In the genomic region with DNA sequence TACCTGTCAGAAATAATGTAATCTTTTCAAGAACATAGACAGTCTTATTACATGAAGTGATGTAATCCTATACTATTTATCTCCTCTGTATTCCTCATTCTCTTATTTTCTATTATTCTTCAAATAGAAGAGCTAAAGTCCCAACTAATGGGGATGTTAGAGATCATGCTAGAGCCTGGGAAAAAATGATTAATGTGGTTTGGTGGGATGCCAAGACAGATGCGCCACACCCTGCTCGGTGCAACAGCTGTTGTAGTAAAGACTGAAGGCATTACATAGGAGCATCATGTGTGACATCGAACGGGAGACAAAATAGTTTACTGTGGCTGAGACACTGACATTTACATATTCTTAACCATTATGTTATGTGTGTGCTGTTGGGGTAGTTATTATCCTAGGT, we compare ENCODE assay signal across 20 cellular contexts.
DNase-seq lines count a peak whose midpoint lies in the region; ATAC-seq and TF ChIP-seq lines count a peak whose summit lies in the region.
"Had no signal": no experiment of that assay in that cellular context is flagged by ENCODE, and none has a peak within 500 bp of the region (broad histone marks: within the 10 kb centered on the region; RNA-seq: fewer than 3 reads in every experiment).

No MANE protein-coding gene starts in this region.

- BruUV-seq in mammary epithelial cell (replicated peaks; lab: Mats Ljungman, UMichigan): no TSS peak

- TF ChIP-seq CTCF in HEK293 (tag by site-specific recombination; IDR thresholded peaks at IDR 0.05) (no peak), mammary epithelial cell (conservative IDR thresholded peaks at IDR 0.05 in 1 of 2, IDR thresholded peaks at IDR 0.05 in 1 of 2; ENCODE audit: extremely low read depth in 1 of 2, insufficient read depth in 1 of 2, low read depth in 1 of 2, low read length in 2 of 2) (no peak), neural cell (IDR thresholded peaks at IDR 0.05; ENCODE audit: poor library complexity, severe bottlenecking) (no peak)

- H3K27me3 ChIP-seq in mammary epithelial cell (ENCODE audit: insufficient read depth, low read length) (peaks cover 3% of the 10 kb centered on the region), neural cell (ENCODE audit: insufficient read depth, low read depth, low read length) (no peaks in the 10 kb centered on the region)
- H3K27me3 ChIP-seq: esophagus muscularis mucosa had no signal

- H3K9me3 ChIP-seq in HEK293 (ENCODE audit: control insufficient read depth, insufficient read depth, low read depth, low read length) (no peaks in the 10 kb centered on the region), mammary epithelial cell (replicated peaks; ENCODE audit: insufficient read depth, low read length) (no peaks in the 10 kb centered on the region), neural cell (ENCODE audit: low read length) (no peaks in the 10 kb centered on the region)
- H3K9me3 ChIP-seq: esophagus muscularis mucosa, left ventricle myocardium inferior had no signal

- no peak for TF ChIP-seq RAD21 in neural cell (conservative IDR thresholded peaks at IDR 0.05)

- no peak for TF ChIP-seq EP300 in neural cell (conservative IDR thresholded peaks at IDR 0.05; ENCODE audit: poor library complexity, severe bottlenecking)

- H3K27ac ChIP-seq in HEK293 (ENCODE audit: extremely low read depth, low read depth, low read length) (no peak overlapping the region), mammary epithelial cell (ENCODE audit: insufficient read depth, low read depth, low read length) (no peak overlapping the region), neural cell (ENCODE audit: low read length) (peak overlapping the region; percentile 12)
- H3K27ac ChIP-seq: coronary artery, esophagus muscularis mucosa, left ventricle myocardium inferior had no signal

- H3K4me1 ChIP-seq in HEK293 (ENCODE audit: control insufficient read depth, insufficient read depth, low read length) (peaks cover 17% of the 10 kb centered on the region), mammary epithelial cell (ENCODE audit: insufficient read depth, low read length) (no peaks in the 10 kb centered on the region)

- H3K4me3 ChIP-seq in HEK293 (ENCODE audit: low read depth, low read length) (no peak overlapping the region), mammary epithelial cell (replicated peaks in 1 of 3; ENCODE audit: insufficient read depth in 1 of 3, low read depth in 2 of 3, low read length in 3 of 3) (no peak overlapping the region), neural cell (ENCODE audit: low read length) (no peak overlapping the region)
- H3K4me3 ChIP-seq: coronary artery, esophagus muscularis mucosa, left ventricle myocardium inferior had no signal

- dilution Hi-C loops in mammary epithelial cell (cut with HindIII; ENCODE audit: low sequenced_read_pairs): no loop called here

- DNase-seq in NCI-H446 (lab: John Stamatoyannopoulos, UW) (peak; percentile 39 to 62), mammary epithelial cell (peak; percentile 5), NCI-H2107 (lab: John Stamatoyannopoulos, UW) (no peak)
- no peak for DNase-seq in stimulated activated CD4-positive, alpha-beta T cell treated with anti-CD3 and anti-CD28 coated beads, Interleukin-4, amount 100 ng/mL, for 4 hours
- DNase-seq: activated CD4-positive, alpha-beta T cell treated with anti-CD3 and anti-CD28 coated beads, Interleukin-2, amount 50 U/mL, for 1 hour; activated naive CD8-positive, alpha-beta T cell treated with anti-CD3 and anti-CD28 coated beads, Interleukin-2, amount 50 U/mL, for 24 hours; activated T-cell treated with anti-CD3 and anti-CD28 coated beads, Interleukin-2, amount 50 U/mL, for 24 hours; left ventricle myocardium inferior; naive thymus-derived CD8-positive, alpha-beta T cell; NCI-H1092; NCI-H774; retina; Right ventricle myocardium superior; T1000 had no signal

- in situ Hi-C loops in mammary epithelial cell (cut with MboI; ENCODE audit: low sequenced_read_pairs in 2 of 2): no loop called here

- H2AFZ ChIP-seq in mammary epithelial cell (ENCODE audit: low read depth, low read length): no peak overlapping the region
- no peak overlapping the region for H2AFZ ChIP-seq in neural cell (ENCODE audit: low read depth, low read length)

- no peaks in the 10 kb centered on the region; a peak in 1 of 3 replicates for H3K36me3 ChIP-seq in HEK293 (ENCODE audit: control insufficient read depth in 2 of 2, insufficient read depth in 1 of 2, low read length in 2 of 2)
- H3K36me3 ChIP-seq in mammary epithelial cell (ENCODE audit: insufficient read depth, low read length): no peaks in the 10 kb centered on the region
- no peaks in the 10 kb centered on the region for H3K36me3 ChIP-seq in neural cell (ENCODE audit: insufficient read depth, low read length)
- H3K36me3 ChIP-seq: esophagus muscularis mucosa, left ventricle myocardium inferior had no signal

- POLR2A ChIA-PET in HEK293 (lab: Yijun Ruan, JAX): interaction anchor here (0.8 kb wide), 1 partner anchor 11 kb away, joined by 3 read pairs; no protein-coding TSS in a partner anchor

- no peaks in the 10 kb centered on the region for H3F3A ChIP-seq in neural cell (ENCODE audit: insufficient read depth, low read length, poor library complexity, severe bottlenecking)

- intact Hi-C loops in mammary epithelial cell (cut with micrococcal nuclease): no loop called here

- H3K9me2 ChIP-seq in neural cell (ENCODE audit: insufficient read depth, low read length): no peaks in the 10 kb centered on the region

- no peaks in the 10 kb centered on the region for H4K20me1 ChIP-seq in mammary epithelial cell (ENCODE audit: insufficient read depth, low read length)
- no peaks in the 10 kb centered on the region for H4K20me1 ChIP-seq in neural cell (ENCODE audit: insufficient read depth)

- 3% methylated on average over 4 of the region's 4 CpGs for WGBS in mammary epithelial cell (ENCODE audit: low coverage, missing lambda C conversion rate)

- CTCF ChIA-PET in HEK293 (lab: Yijun Ruan, JAX): interaction anchor here (0.6 kb wide), 1 partner anchor 36 kb away, joined by 3 read pairs; no protein-coding TSS in a partner anchor
- CTCF ChIA-PET in mammary epithelial cell (lab: Charles Lee; ENCODE audit: low non-redundant PET): no interaction called here

- no peak for ATAC-seq in HG02610 (IDR thresholded peaks at IDR 0.05; ENCODE audit: unreplicated experiment)
- ATAC-seq: activated naive CD8-positive, alpha-beta T cell treated with anti-CD3 and anti-CD28 coated beads, Interleukin-2, amount 50 U/mL, for 24 hours; HepG2; naive thymus-derived CD8-positive, alpha-beta T cell had no signal

- H3K9ac ChIP-seq in mammary epithelial cell (ENCODE audit: insufficient read depth, low read length) (no peak overlapping the region), neural cell (ENCODE audit: low read length) (no peak overlapping the region)

- H3K4me2 ChIP-seq in mammary epithelial cell (ENCODE audit: insufficient read depth, low read depth, low read length) (no peak overlapping the region), neural cell (ENCODE audit: low read length) (no peak overlapping the region)

- H3K79me2 ChIP-seq in mammary epithelial cell (ENCODE audit: insufficient read depth, low read length): no peaks in the 10 kb centered on the region
- no peaks in the 10 kb centered on the region for H3K79me2 ChIP-seq in neural cell (replicated peaks; ENCODE audit: insufficient read depth, low read length)

TF ChIP-seq in HEK293, 187 proteins besides CTCF, POLR2A, EP300 and RAD21 (continues in another document):
- TF ChIP-seq MEIS1 (CRISPR knock-in tag; IDR thresholded peaks at IDR 0.05; ENCODE audit: borderline replicate concordance) (peak; percentile 79; the same call in 1 of the 2 replicates), KLF1 (tag by site-specific recombination; IDR thresholded peaks at IDR 0.05) (0 out of 2 replicates have a peak, but pooled peaks have one; percentile 16)
- TF ChIP-seq, protein P1, sequence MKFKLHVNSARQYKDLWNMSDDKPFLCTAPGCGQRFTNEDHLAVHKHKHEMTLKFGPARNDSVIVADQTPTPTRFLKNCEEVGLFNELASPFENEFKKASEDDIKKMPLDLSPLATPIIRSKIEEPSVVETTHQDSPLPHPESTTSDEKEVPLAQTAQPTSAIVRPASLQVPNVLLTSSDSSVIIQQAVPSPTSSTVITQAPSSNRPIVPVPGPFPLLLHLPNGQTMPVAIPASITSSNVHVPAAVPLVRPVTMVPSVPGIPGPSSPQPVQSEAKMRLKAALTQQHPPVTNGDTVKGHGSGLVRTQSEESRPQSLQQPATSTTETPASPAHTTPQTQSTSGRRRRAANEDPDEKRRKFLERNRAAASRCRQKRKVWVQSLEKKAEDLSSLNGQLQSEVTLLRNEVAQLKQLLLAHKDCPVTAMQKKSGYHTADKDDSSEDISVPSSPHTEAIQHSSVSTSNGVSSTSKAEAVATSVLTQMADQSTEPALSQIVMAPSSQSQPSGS (tag by site-specific recombination; IDR thresholded peaks at IDR 0.05; ENCODE audit: low read depth): peak; percentile 56

TF ChIP-seq in neural cell, 6 proteins besides CTCF, POLR2A, EP300 and RAD21:
- TF ChIP-seq EZH2 (IDR thresholded peaks at IDR 0.05; ENCODE audit: borderline replicate concordance, insufficient read depth, low read length, poor library complexity, severe bottlenecking): no peak
- TF ChIP-seq POLR2AphosphoS5 (IDR thresholded peaks at IDR 0.05): no peak
- no peak for TF ChIP-seq SMC3 (conservative IDR thresholded peaks at IDR 0.05; ENCODE audit: poor library complexity)

Comparison
In these comparisons a context has a peak if more than half of its experiments do, and no peak if none do; other contexts are left out.
1. DNase-seq: peak in NCI-H446 (2 of 2) and mammary epithelial cell (single experiment); none in NCI-H2107 (single experiment) and stimulated activated CD4-positive, alpha-beta T cell treated with anti-CD3 and anti-CD28 coated beads, Interleukin-4, amount 100 ng/mL, for 4 hours (0 of 2).